8 cellular contexts compared by ENCODE assay signal in the genomic region with DNA sequence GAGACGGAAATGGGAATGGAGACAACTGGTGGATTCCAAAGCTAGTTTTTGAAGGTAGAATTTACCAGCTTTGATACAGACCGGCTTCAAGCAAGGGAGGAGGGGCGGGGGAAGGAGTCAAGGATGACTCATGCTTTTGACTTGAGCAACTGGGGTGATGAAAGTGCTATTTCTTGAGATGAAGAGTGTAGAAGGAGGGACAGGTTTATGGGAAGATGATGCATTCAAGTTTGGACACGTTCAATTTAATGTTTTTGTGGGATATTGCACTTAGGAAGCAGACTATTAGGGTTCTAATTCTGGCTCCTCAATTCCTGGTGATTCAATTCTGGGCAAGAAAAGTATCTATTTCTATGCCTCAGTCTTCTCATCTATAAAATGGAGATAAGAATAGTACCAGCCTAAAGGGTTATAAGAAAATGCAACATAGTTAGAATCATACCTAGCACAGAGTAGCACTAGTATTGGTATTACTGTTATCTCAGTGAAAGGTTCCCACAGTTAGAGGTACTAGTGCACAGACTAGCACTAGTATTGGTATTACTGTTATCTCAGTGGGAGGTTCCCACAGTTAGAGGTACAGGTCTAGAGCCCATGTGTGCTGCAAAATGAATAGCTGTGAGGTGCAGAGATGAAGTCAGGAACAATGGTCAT. TPM values are rescaled to one million over a fixed set of nuclear protein-coding genes. Genes with fewer than 3 reads are reported as not detected.
A peak's percentile ranks its signal among the peaks of the same experiment; 100 is the strongest.
DNase-seq lines count a peak whose midpoint lies in the region; ATAC-seq and TF ChIP-seq lines count a peak whose summit lies in the region.

No MANE protein-coding gene starts in this region.

- peak; percentile 86 for ATAC-seq in GM18508 (IDR thresholded peaks at IDR 0.05; ENCODE audit: insufficient read depth, unreplicated experiment)
- ATAC-seq in HG02610 (IDR thresholded peaks at IDR 0.05; ENCODE audit: unreplicated experiment) = peak; percentile 97

- H3K36me3 Mint-ChIP-seq in activated naive CD8-positive, alpha-beta T cell treated with anti-CD3 and anti-CD28 coated beads for 36 hours = no peaks in the 10 kb centered on the region
- no peaks in the 10 kb centered on the region for H3K36me3 Mint-ChIP-seq in stimulated activated naive CD8-positive, alpha-beta T cell treated with anti-CD3 and anti-CD28 coated beads, Interleukin-15, Interleukin-2, amounts not matched to agents 100 ng/mL and 50 ng/mL, for 24 hours (ENCODE audit: low read depth)

- no peaks in the 10 kb centered on the region for H3K36me3 ChIP-seq in NT2/D1 (ENCODE audit: insufficient read depth, insufficient read length, low read length)

- WGBS in lower leg skin, 2 donors = 12% methylated on average over 4 of the region's 4 CpGs

- TF ChIP-seq CTCF in lower leg skin (IDR thresholded peaks at IDR 0.05) = no peak

- no peak overlapping the region for H3K9ac ChIP-seq in NT2/D1 (ENCODE audit: insufficient read length, low read depth)

- peak; percentile 39 for DNase-seq in NT2/D1 (ENCODE audit: low read depth, low spot score)
- peak; percentile 53 for DNase-seq in activated naive CD8-positive, alpha-beta T cell treated with anti-CD3 and anti-CD28 coated beads for 36 hours
- peak; percentile 83 to 86 for DNase-seq in lower leg skin (ENCODE audit: low spot score in 2 of 2)
- no peak for DNase-seq in T-helper 9 cell
- DNase-seq in NCI-H82 treated with DMSO at 0.1 percent for 48 hours (lab: John Stamatoyannopoulos, UW; ENCODE audit: unreplicated experiment) = no peak

- no peak for TF ChIP-seq POLR2A in lower leg skin (IDR thresholded peaks at IDR 0.05)

- H3K27ac Mint-ChIP-seq in activated naive CD8-positive, alpha-beta T cell treated with anti-CD3 and anti-CD28 coated beads for 36 hours = peak overlapping the region; percentile 6
- peak overlapping the region; percentile 77 for H3K27ac Mint-ChIP-seq in stimulated activated naive CD8-positive, alpha-beta T cell treated with anti-CD3 and anti-CD28 coated beads, Interleukin-15, Interleukin-2, amounts not matched to agents 100 ng/mL and 50 ng/mL, for 24 hours

- H3K27me3 Mint-ChIP-seq in activated naive CD8-positive, alpha-beta T cell treated with anti-CD3 and anti-CD28 coated beads for 36 hours = peaks cover 41% of the 10 kb centered on the region
- H3K27me3 Mint-ChIP-seq in stimulated activated naive CD8-positive, alpha-beta T cell treated with anti-CD3 and anti-CD28 coated beads, Interleukin-15, Interleukin-2, amounts not matched to agents 100 ng/mL and 50 ng/mL, for 24 hours = peaks cover 32% of the 10 kb centered on the region

- no peak overlapping the region for H3K4me3 Mint-ChIP-seq in activated naive CD8-positive, alpha-beta T cell treated with anti-CD3 and anti-CD28 coated beads for 36 hours
- peak overlapping the region; percentile 38 for H3K4me3 Mint-ChIP-seq in stimulated activated naive CD8-positive, alpha-beta T cell treated with anti-CD3 and anti-CD28 coated beads, Interleukin-15, Interleukin-2, amounts not matched to agents 100 ng/mL and 50 ng/mL, for 24 hours

- H3K4me3 ChIP-seq in NT2/D1 (ENCODE audit: insufficient read length, low read depth) (no peak overlapping the region), lower leg skin (ENCODE audit: low read depth, poor library complexity, severe bottlenecking) (no peak overlapping the region)

- no peaks in the 10 kb centered on the region for H3K9me3 Mint-ChIP-seq in activated naive CD8-positive, alpha-beta T cell treated with anti-CD3 and anti-CD28 coated beads for 36 hours
- H3K9me3 Mint-ChIP-seq in stimulated activated naive CD8-positive, alpha-beta T cell treated with anti-CD3 and anti-CD28 coated beads, Interleukin-15, Interleukin-2, amounts not matched to agents 100 ng/mL and 50 ng/mL, for 24 hours = no peaks in the 10 kb centered on the region

- H3K9me3 ChIP-seq in NT2/D1 (ENCODE audit: insufficient read depth, low read length) = no peaks in the 10 kb centered on the region

- intact Hi-C loops in lower leg skin (cut with DNase I; ENCODE audit: low total_unique reads) = no loop called here

- H3K4me1 Mint-ChIP-seq in activated naive CD8-positive, alpha-beta T cell treated with anti-CD3 and anti-CD28 coated beads for 36 hours = peaks cover 22% of the 10 kb centered on the region
- peaks cover 33% of the 10 kb centered on the region for H3K4me1 Mint-ChIP-seq in stimulated activated naive CD8-positive, alpha-beta T cell treated with anti-CD3 and anti-CD28 coated beads, Interleukin-15, Interleukin-2, amounts not matched to agents 100 ng/mL and 50 ng/mL, for 24 hours (ENCODE audit: low read depth)

- H3K27me3 ChIP-seq in NT2/D1 (ENCODE audit: insufficient read depth, insufficient read length) = peaks cover 37% of the 10 kb centered on the region

- H3K4me1 ChIP-seq in NT2/D1 (ENCODE audit: insufficient read depth, insufficient read length) = no peaks in the 10 kb centered on the region

RNA-seq across cellular contexts. Expression of gene NIPAL4, which starts 4.6 kb away (rescaled TPM):
- total RNA-seq in activated naive CD8-positive, alpha-beta T cell treated with anti-CD3 and anti-CD28 coated beads for 36 hours = under 1 TPM; 0.60 to 0.64 TPM
- 100 to 1,000 TPM in 1 of 4 donors, 10 to 100 TPM in 3; 74.1 to 130 (median 82.1) TPM for total RNA-seq in lower leg skin

Comparison
In these comparisons a context has a peak if more than half of its experiments do, and no peak if none do; other contexts are left out.
1. DNase-seq: peak in NT2/D1 (single experiment), activated naive CD8-positive, alpha-beta T cell treated with anti-CD3 and anti-CD28 coated beads for 36 hours (single experiment) and lower leg skin (2 of 2); none in T-helper 9 cell (single experiment) and NCI-H82 treated with DMSO at 0.1 percent for 48 hours (single experiment).
2. RNA of gene NIPAL4, which starts 4.6 kb away (total RNA-seq): 74.1 to 130 TPM in lower leg skin; 0.60 to 0.64 TPM in activated naive CD8-positive, alpha-beta T cell treated with anti-CD3 and anti-CD28 coated beads for 36 hours; every median in the first group is over 10 times any median in the second.